Comparison of ENCODE assay signal across 8 cellular contexts in the genomic region with DNA sequence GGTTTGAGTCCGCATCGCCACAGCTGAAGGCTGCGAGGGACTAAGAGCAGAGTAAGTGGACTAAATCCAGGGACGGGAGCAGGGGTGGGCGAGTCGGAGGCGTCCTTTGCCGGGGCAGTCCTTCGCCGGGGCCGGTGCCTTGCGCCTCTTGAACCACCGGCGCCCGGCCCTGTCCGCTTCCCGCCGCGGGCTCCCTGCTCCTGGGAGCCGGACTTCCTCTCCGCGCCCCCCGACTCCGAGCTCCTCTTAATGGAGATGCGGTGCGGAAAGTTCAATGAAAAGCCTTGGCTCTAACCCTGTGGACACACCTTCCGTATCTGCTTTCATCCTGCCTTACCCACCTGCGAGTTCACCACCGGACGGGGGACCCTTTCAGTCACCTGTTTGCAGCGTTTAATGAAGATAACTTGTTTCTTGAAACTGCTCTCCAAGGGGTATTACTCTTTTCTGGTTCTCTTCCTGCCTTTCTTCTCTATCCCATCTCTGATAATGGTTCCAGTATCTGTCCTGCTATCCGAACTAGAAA. TPM values are rescaled to one million over a fixed set of nuclear protein-coding genes. Genes with fewer than 3 reads are reported as not detected.
A peak's percentile ranks its signal among the peaks of the same experiment; 100 is the strongest.
DNase-seq lines count a peak whose midpoint lies in the region; ATAC-seq and TF ChIP-seq lines count a peak whose summit lies in the region.

No MANE protein-coding gene starts in this region.

- H3K4me3 ChIP-seq in HFF-Myc (replicated peaks; ENCODE audit: low read depth, low read length), result peak overlapping the region; percentile 67
- H3K4me3 ChIP-seq in adrenal gland, result peak overlapping the region; percentile 36 to 87 (median 84)
- H3K4me3 ChIP-seq in iPS-18a (ENCODE audit: low read length), result peak overlapping the region; percentile 100

- H3K27ac Mint-ChIP-seq in stimulated activated naive B cell treated with anti-CD40 and anti-IgM and Interleukin-4, amounts not matched to agents 10 μg/mL and 1 μg/mL and 100 μg/mL, for 72 hours, result peak overlapping the region; percentile 98

- peak; percentile 30 to 33 for ATAC-seq in stimulated activated naive B cell treated with anti-CD40 and anti-IgM and Interleukin-4, amounts not matched to agents 10 μg/mL and 1 μg/mL and 100 μg/mL, for 72 hours (replicated peaks)

- no peak for TF ChIP-seq POLR2A in adrenal gland (IDR thresholded peaks at IDR 0.05)

- DNase-seq in DMS 273 (lab: John Stamatoyannopoulos, UW; ENCODE audit: unreplicated experiment) (peak; percentile 74), DMS 273 treated with DMSO at 0.1 percent for 48 hours (lab: John Stamatoyannopoulos, UW) (no peak), HFF-Myc (ENCODE audit: extremely low read depth, low read depth) (no peak), NCI-H2107 treated with DMSO at 0.1 percent for 48 hours (lab: John Stamatoyannopoulos, UW; ENCODE audit: unreplicated experiment) (peak; percentile 40), adrenal gland (peak in 1 of 7 donors; percentile 41), SK-N-DZ (ENCODE audit: low spot score) (no peak)
- DNase-seq in stimulated activated naive B cell treated with anti-CD40 and anti-IgM and Interleukin-4, amounts not matched to agents 10 μg/mL and 1 μg/mL and 100 μg/mL, for 72 hours, result no peak

- H3K27me3 Mint-ChIP-seq in stimulated activated naive B cell treated with anti-CD40 and anti-IgM and Interleukin-4, amounts not matched to agents 10 μg/mL and 1 μg/mL and 100 μg/mL, for 72 hours, result no peaks in the 10 kb centered on the region

- peak overlapping the region; percentile 84 for H3K9ac ChIP-seq in iPS-18a (ENCODE audit: low read length)

- no peaks in the 10 kb centered on the region for H3K36me3 ChIP-seq in adrenal gland (replicated peaks in 1 of 2)
- no peaks in the 10 kb centered on the region for H3K36me3 ChIP-seq in iPS-18a (ENCODE audit: control insufficient read depth, low read depth, low read length)

- TF ChIP-seq CTCF in HFF-Myc (IDR thresholded peaks at IDR 0.05; ENCODE audit: low read depth, low read length, missing control alignments), result no peak
- TF ChIP-seq CTCF in adrenal gland (IDR thresholded peaks at IDR 0.05), result no peak

- no peaks in the 10 kb centered on the region for H3K9me3 Mint-ChIP-seq in stimulated activated naive B cell treated with anti-CD40 and anti-IgM and Interleukin-4, amounts not matched to agents 10 μg/mL and 1 μg/mL and 100 μg/mL, for 72 hours

- H3K9me3 ChIP-seq in adrenal gland (replicated peaks in 1 of 3) (no peaks in the 10 kb centered on the region), iPS-18a (ENCODE audit: control insufficient read depth, low read depth, low read length) (no peaks in the 10 kb centered on the region)

- peaks cover 21 to 64% of the 10 kb centered on the region in 2 donors for H3K4me1 ChIP-seq in adrenal gland (replicated peaks in 1 of 2)
- no peaks in the 10 kb centered on the region for H3K4me1 ChIP-seq in iPS-18a (ENCODE audit: control insufficient read depth, low read depth, low read length)

- H3K27ac ChIP-seq in adrenal gland, result peak overlapping the region; percentile 66 to 97 (median 94)
- peak overlapping the region; percentile 56 for H3K27ac ChIP-seq in iPS-18a (ENCODE audit: low read length)

- peak overlapping the region; percentile 97 to 98 for H3K4me3 Mint-ChIP-seq in stimulated activated naive B cell treated with anti-CD40 and anti-IgM and Interleukin-4, amounts not matched to agents 10 μg/mL and 1 μg/mL and 100 μg/mL, for 72 hours

- 0 to 1% (median 0%) methylated on average over 21 to 32 of the region's 32 CpGs for WGBS in adrenal gland, 4 donors

- peaks cover 11% of the 10 kb centered on the region in 2 donors for H3K36me3 Mint-ChIP-seq in stimulated activated naive B cell treated with anti-CD40 and anti-IgM and Interleukin-4, amounts not matched to agents 10 μg/mL and 1 μg/mL and 100 μg/mL, for 72 hours

- intact Hi-C loops in adrenal gland (cut with DNase I), result loop anchor here in 1 of 2 donors (10.0 kb wide), 1 partner anchor 76 kb away; a partner anchor contains a TSS

- peaks cover 25 to 66% of the 10 kb centered on the region in 2 donors for H3K4me1 Mint-ChIP-seq in stimulated activated naive B cell treated with anti-CD40 and anti-IgM and Interleukin-4, amounts not matched to agents 10 μg/mL and 1 μg/mL and 100 μg/mL, for 72 hours

- no peaks in the 10 kb centered on the region for H3K27me3 ChIP-seq in adrenal gland
- H3K27me3 ChIP-seq in iPS-18a (ENCODE audit: control insufficient read depth, insufficient read depth, low read length), result no peaks in the 10 kb centered on the region

RNA-seq across cellular contexts. Expression of a gene that starts 0.5 kb away (rescaled TPM):
- total RNA-seq in adrenal gland, result 100 to 1,000 TPM in 3 of 8 donors, 10 to 100 TPM in 5; 43.5 to 154 (median 77.4) TPM
- polyA plus RNA-seq in adrenal gland, result 10 to 100 TPM; 55.9 to 73.7 (median 66.7) TPM
- polyA plus RNA-seq in SK-N-DZ (2014; cell fraction: cytosol; rRNA removed), result 44.0 and 48.5 TPM in 2 replicates
- polyA plus RNA-seq in SK-N-DZ (2014; cell fraction: nucleus; rRNA removed), result 69.5 and 72.4 TPM in 2 replicates

RNA-seq across cellular contexts. Expression of a gene that starts 0.9 kb away (rescaled TPM):
- total RNA-seq in adrenal gland, result 10 to 100 TPM; 22.7 to 54.4 (median 31.6) TPM
- 10 to 100 TPM; 49.2 to 67.9 (median 52.7) TPM for polyA plus RNA-seq in adrenal gland
- 34.5 and 46.6 TPM in 2 replicates for polyA plus RNA-seq in SK-N-DZ (2014; cell fraction: cytosol; rRNA removed)
- polyA plus RNA-seq in SK-N-DZ (2014; cell fraction: nucleus; rRNA removed), result 45.8 and 48.6 TPM in 2 replicates

Comparison
In these comparisons a context has a peak if more than half of its experiments do, and no peak if none do; other contexts are left out.
1. DNase-seq: peak in DMS 273 (single experiment) and NCI-H2107 treated with DMSO at 0.1 percent for 48 hours (single experiment); none in DMS 273 treated with DMSO at 0.1 percent for 48 hours (single experiment), HFF-Myc (single experiment), stimulated activated naive B cell treated with anti-CD40 and anti-IgM and Interleukin-4, amounts not matched to agents 10 μg/mL and 1 μg/mL and 100 μg/mL, for 72 hours (single experiment) and SK-N-DZ (single experiment).
2. Peak in every context shown above with its lines, with median percentiles within 50 percentile points of each other: H3K4me3 ChIP-seq.